ENCODE assay signal across 17 cellular contexts in the genomic region with DNA sequence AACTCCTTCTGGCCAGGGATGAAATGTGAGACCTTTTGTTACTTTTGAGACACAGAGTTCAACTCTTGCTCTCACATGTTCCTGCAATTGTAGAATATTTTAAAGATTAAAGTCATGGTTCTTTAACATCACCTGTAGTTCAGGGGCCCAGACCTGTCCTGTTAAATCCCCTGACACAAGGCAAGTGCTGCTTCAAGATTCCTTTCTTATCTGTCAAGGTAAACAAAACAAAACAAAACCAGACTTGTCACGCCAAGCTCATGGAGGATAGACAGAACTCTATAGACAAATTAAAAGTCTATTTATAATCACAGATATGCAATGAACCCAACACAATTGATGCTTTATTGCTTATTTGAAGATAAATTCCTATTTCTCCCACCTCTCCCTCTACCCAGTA. TPM values are rescaled to one million over a fixed set of nuclear protein-coding genes. Genes with fewer than 3 reads are reported as not detected.
DNase-seq lines count a peak whose midpoint lies in the region; ATAC-seq, FAIRE-seq and TF ChIP-seq lines count a peak whose summit lies in the region.
"Had no signal": no experiment of that assay in that cellular context is flagged by ENCODE, and none has a peak within 500 bp of the region (broad histone marks: within the 10 kb centered on the region; RNA-seq: fewer than 3 reads in every experiment).

No MANE protein-coding gene starts in this region.

- H3K79me2 ChIP-seq in trophoblast cell (ENCODE audit: control insufficient read depth, insufficient read depth, low read length, poor library complexity) (no peaks in the 10 kb centered on the region), osteoblast (ENCODE audit: insufficient read depth, low read length) (no peaks in the 10 kb centered on the region)

- no peaks in the 10 kb centered on the region for H4K20me1 ChIP-seq in osteoblast (ENCODE audit: insufficient read depth, low read length)

- H3K9me3 ChIP-seq in trophoblast cell (ENCODE audit: insufficient read depth, low read depth, low read length), result no peaks in the 10 kb centered on the region
- no peaks in the 10 kb centered on the region for H3K9me3 ChIP-seq in osteoblast (ENCODE audit: low read depth, low read length)
- H3K9me3 ChIP-seq: vagina had no signal

- peaks cover 7% of the 10 kb centered on the region for H3K79me1 ChIP-seq in trophoblast cell (ENCODE audit: low read length)

- no peak overlapping the region for H4K12ac ChIP-seq in trophoblast cell (ENCODE audit: low read depth, low read length)

- TF ChIP-seq CTCF in bronchial epithelial cell (IDR thresholded peaks at IDR 0.05; ENCODE audit: insufficient read depth, low read length, severe bottlenecking) (no peak), osteoblast (IDR thresholded peaks at IDR 0.05; ENCODE audit: extremely low read depth, low read depth, low read length) (no peak)

- no peak overlapping the region for H3K4me2 ChIP-seq in trophoblast cell (ENCODE audit: low read length)
- no peak overlapping the region for H3K4me2 ChIP-seq in osteoblast (ENCODE audit: insufficient read depth, low read length)
- H3K4me2 ChIP-seq: KMS-11 had no signal

- no peak for ATAC-seq in activated naive CD4-positive, alpha-beta T cell treated with anti-CD3 and anti-CD28 coated beads, Interleukin-2, amount 50 U/mL, for 72 hours
- ATAC-seq: left ventricle myocardium superior, Right ventricle myocardium inferior had no signal

- no peak overlapping the region for H2BK5ac ChIP-seq in trophoblast cell (ENCODE audit: low read depth, low read length, poor library complexity)

- peak overlapping the region; percentile 55 for H2BK12ac ChIP-seq in trophoblast cell (ENCODE audit: low read length)

- peaks cover 9% of the 10 kb centered on the region for H3K9me3 Mint-ChIP-seq in activated naive CD4-positive, alpha-beta T cell treated with anti-CD3 and anti-CD28 coated beads, Interleukin-2, amount 50 U/mL, for 24 hours
- H3K9me3 Mint-ChIP-seq in activated naive CD4-positive, alpha-beta T cell treated with anti-CD3 and anti-CD28 coated beads, Interleukin-2, amount 50 U/mL, for 72 hours, result peaks cover 10 to 12% of the 10 kb centered on the region in 2 donors
- H3K9me3 Mint-ChIP-seq in T-helper 2 cell treated with Interferon-gamma antibody and Interleukin-4, amounts not matched to agents 5 μg/mL and 100 μg/mL, for 36 hours, result peaks cover 8% of the 10 kb centered on the region

- no peak overlapping the region for H4K8ac ChIP-seq in trophoblast cell (ENCODE audit: low read depth, low read length)

- no peak for DNase-seq in activated naive CD4-positive, alpha-beta T cell treated with anti-CD3 and anti-CD28 coated beads, Interleukin-2, amount 50 U/mL, for 72 hours (ENCODE audit: low spot score in 2 of 2)
- DNase-seq in M059J (ENCODE audit: low read depth) (peak; percentile 24), bronchial epithelial cell (ENCODE audit: low read depth) (peak; percentile 84), trophoblast cell (peak in 1 of 2 donors; percentile 58), RKO (ENCODE audit: low spot score) (no peak), osteoblast (ENCODE audit: insufficient read length, low spot score, missing footprints) (no peak)
- no peak for DNase-seq in T-helper 2 cell treated with Interferon-gamma antibody and Interleukin-4, amounts not matched to agents 5 μg/mL and 100 μg/mL, for 36 hours (ENCODE audit: low spot score)
- DNase-seq: activated gamma-delta T cell treated with Interleukin-2 at 50 U/mL for 16 hours, left ventricle myocardium superior, NCI-H1092, NCI-H2029 treated with DMSO at 0.1 percent for 48 hours, NCI-H510A treated with DMSO at 0.1 percent for 48 hours had no signal

- H3K36me3 ChIP-seq in bronchial epithelial cell (ENCODE audit: control insufficient read depth, insufficient read depth, low read length), result no peaks in the 10 kb centered on the region
- H3K36me3 ChIP-seq in trophoblast cell (ENCODE audit: control insufficient read depth in 1 of 2, insufficient read depth in 2 of 2, low read length in 2 of 2), result no peaks in the 10 kb centered on the region
- H3K36me3 ChIP-seq in osteoblast (ENCODE audit: insufficient read depth, low read length), result no peaks in the 10 kb centered on the region
- H3K36me3 ChIP-seq: vagina had no signal

- H3K18ac ChIP-seq in trophoblast cell (ENCODE audit: low read length), result no peak overlapping the region

- peaks cover 2% of the 10 kb centered on the region for H3K36me3 Mint-ChIP-seq in activated naive CD4-positive, alpha-beta T cell treated with anti-CD3 and anti-CD28 coated beads, Interleukin-2, amount 50 U/mL, for 24 hours
- peaks cover 11 to 53% of the 10 kb centered on the region in 2 donors for H3K36me3 Mint-ChIP-seq in activated naive CD4-positive, alpha-beta T cell treated with anti-CD3 and anti-CD28 coated beads, Interleukin-2, amount 50 U/mL, for 72 hours
- H3K36me3 Mint-ChIP-seq in T-helper 2 cell treated with Interferon-gamma antibody and Interleukin-4, amounts not matched to agents 5 μg/mL and 100 μg/mL, for 36 hours (ENCODE audit: low read depth), result peaks cover 6% of the 10 kb centered on the region

- H3K27me3 Mint-ChIP-seq in activated naive CD4-positive, alpha-beta T cell treated with anti-CD3 and anti-CD28 coated beads, Interleukin-2, amount 50 U/mL, for 24 hours, result no peaks in the 10 kb centered on the region
- no peaks in the 10 kb centered on the region for H3K27me3 Mint-ChIP-seq in T-helper 2 cell treated with Interferon-gamma antibody and Interleukin-4, amounts not matched to agents 5 μg/mL and 100 μg/mL, for 36 hours (ENCODE audit: low read depth)

- H3K4me3 ChIP-seq in bronchial epithelial cell (ENCODE audit: low read depth, low read length) (no peak overlapping the region), trophoblast cell (ENCODE audit: low read depth, low read length) (no peak overlapping the region), osteoblast (ENCODE audit: insufficient read depth, low read length) (no peak overlapping the region)
- H3K4me3 ChIP-seq: vagina had no signal

- H3K9ac ChIP-seq in trophoblast cell (ENCODE audit: low read length), result no peak overlapping the region
- H3K9ac ChIP-seq: KMS-11 had no signal

- no peaks in the 10 kb centered on the region for H3K27me3 ChIP-seq in bronchial epithelial cell (ENCODE audit: control insufficient read depth, insufficient read depth, low read length)
- H3K27me3 ChIP-seq in trophoblast cell (ENCODE audit: insufficient read depth, low read length), result no peaks in the 10 kb centered on the region
- no peaks in the 10 kb centered on the region for H3K27me3 ChIP-seq in osteoblast (ENCODE audit: insufficient read depth, low read length)
- H3K27me3 ChIP-seq: vagina had no signal

- H3K4me1 ChIP-seq in trophoblast cell (ENCODE audit: control insufficient read depth in 1 of 2, insufficient read depth in 2 of 2, low read length in 2 of 2) (peaks cover 10 to 20% of the 10 kb centered on the region in 2 experiments), osteoblast (ENCODE audit: insufficient read depth, low read length) (peaks cover 25% of the 10 kb centered on the region)

- H3K27ac Mint-ChIP-seq in activated naive CD4-positive, alpha-beta T cell treated with anti-CD3 and anti-CD28 coated beads, Interleukin-2, amount 50 U/mL, for 24 hours, result peak overlapping the region; percentile 83
- peak overlapping the region in 1 of 2 donors; percentile 88 for H3K27ac Mint-ChIP-seq in activated naive CD4-positive, alpha-beta T cell treated with anti-CD3 and anti-CD28 coated beads, Interleukin-2, amount 50 U/mL, for 72 hours
- no peak overlapping the region for H3K27ac Mint-ChIP-seq in T-helper 2 cell treated with Interferon-gamma antibody and Interleukin-4, amounts not matched to agents 5 μg/mL and 100 μg/mL, for 36 hours

- H3K4me3 Mint-ChIP-seq in activated naive CD4-positive, alpha-beta T cell treated with anti-CD3 and anti-CD28 coated beads, Interleukin-2, amount 50 U/mL, for 24 hours, result peak overlapping the region; percentile 72
- H3K4me3 Mint-ChIP-seq in T-helper 2 cell treated with Interferon-gamma antibody and Interleukin-4, amounts not matched to agents 5 μg/mL and 100 μg/mL, for 36 hours, result no peak overlapping the region

- H3K27ac ChIP-seq in trophoblast cell (ENCODE audit: low read depth, low read length) (peak overlapping the region; percentile 56), osteoblast (ENCODE audit: low read depth, low read length) (no peak overlapping the region)
- H3K27ac ChIP-seq: KMS-11, vagina had no signal

- H2BK120ac ChIP-seq in trophoblast cell (ENCODE audit: insufficient read depth, low read length, poor library complexity), result no peak overlapping the region

- peaks cover 56% of the 10 kb centered on the region for H3K4me1 Mint-ChIP-seq in activated naive CD4-positive, alpha-beta T cell treated with anti-CD3 and anti-CD28 coated beads, Interleukin-2, amount 50 U/mL, for 24 hours
- H3K4me1 Mint-ChIP-seq in T-helper 2 cell treated with Interferon-gamma antibody and Interleukin-4, amounts not matched to agents 5 μg/mL and 100 μg/mL, for 36 hours (ENCODE audit: low read depth), result peaks cover 21% of the 10 kb centered on the region

- no peak overlapping the region for H4K91ac ChIP-seq in trophoblast cell (ENCODE audit: low read depth, low read length)

- H2AFZ ChIP-seq in trophoblast cell (ENCODE audit: insufficient read depth, low read length, poor library complexity), result no peak overlapping the region
- no peak overlapping the region for H2AFZ ChIP-seq in osteoblast (ENCODE audit: low read length)

- no CpG with 5 or more reads among the region's 1 CpG for WGBS in trophoblast cell (ENCODE audit: extremely low coverage, insufficient coverage, insufficient read length)

- no peak overlapping the region for H2AK5ac ChIP-seq in trophoblast cell (ENCODE audit: low read length)

- no peak overlapping the region for H3K23ac ChIP-seq in trophoblast cell (ENCODE audit: low read length)

- H3K4ac ChIP-seq in trophoblast cell (ENCODE audit: low read depth, low read length), result no peak overlapping the region

- H3K14ac ChIP-seq in trophoblast cell (ENCODE audit: low read length), result no peak overlapping the region

- FAIRE-seq in bronchial epithelial cell (lab: Jason Lieb, UNC), result no peak
- FAIRE-seq: H54 had no signal

RNA-seq across cellular contexts. Expression of a gene that starts 48.6 kb away (rescaled TPM):
- 10 to 100 TPM; 14.8 to 15.0 TPM for total RNA-seq in activated naive CD4-positive, alpha-beta T cell treated with anti-CD3 and anti-CD28 coated beads, Interleukin-2, amount 50 U/mL, for 72 hours
- total RNA-seq in M059J (2014; rRNA removed; shearing (Covaris generic)), result 23.0 and 32.6 TPM in 2 replicates
- total RNA-seq in bronchial epithelial cell (37.1 and 59.5 TPM in 2 replicates), osteoblast (43.6 and 48.5 TPM in 2 replicates)
- polyA plus RNA-seq in trophoblast cell (2013), result 10.1 and 10.8 TPM in 2 replicates

Comparison
In these comparisons a context has a peak if more than half of its experiments do, and no peak if none do; other contexts are left out.
1. DNase-seq: peak in M059J (single experiment) and bronchial epithelial cell (single experiment); none in activated naive CD4-positive, alpha-beta T cell treated with anti-CD3 and anti-CD28 coated beads, Interleukin-2, amount 50 U/mL, for 72 hours (0 of 2), T-helper 2 cell treated with Interferon-gamma antibody and Interleukin-4, amounts not matched to agents 5 μg/mL and 100 μg/mL, for 36 hours (single experiment), RKO (single experiment) and osteoblast (single experiment).